24 cellular contexts compared by ENCODE assay signal in the genomic region with DNA sequence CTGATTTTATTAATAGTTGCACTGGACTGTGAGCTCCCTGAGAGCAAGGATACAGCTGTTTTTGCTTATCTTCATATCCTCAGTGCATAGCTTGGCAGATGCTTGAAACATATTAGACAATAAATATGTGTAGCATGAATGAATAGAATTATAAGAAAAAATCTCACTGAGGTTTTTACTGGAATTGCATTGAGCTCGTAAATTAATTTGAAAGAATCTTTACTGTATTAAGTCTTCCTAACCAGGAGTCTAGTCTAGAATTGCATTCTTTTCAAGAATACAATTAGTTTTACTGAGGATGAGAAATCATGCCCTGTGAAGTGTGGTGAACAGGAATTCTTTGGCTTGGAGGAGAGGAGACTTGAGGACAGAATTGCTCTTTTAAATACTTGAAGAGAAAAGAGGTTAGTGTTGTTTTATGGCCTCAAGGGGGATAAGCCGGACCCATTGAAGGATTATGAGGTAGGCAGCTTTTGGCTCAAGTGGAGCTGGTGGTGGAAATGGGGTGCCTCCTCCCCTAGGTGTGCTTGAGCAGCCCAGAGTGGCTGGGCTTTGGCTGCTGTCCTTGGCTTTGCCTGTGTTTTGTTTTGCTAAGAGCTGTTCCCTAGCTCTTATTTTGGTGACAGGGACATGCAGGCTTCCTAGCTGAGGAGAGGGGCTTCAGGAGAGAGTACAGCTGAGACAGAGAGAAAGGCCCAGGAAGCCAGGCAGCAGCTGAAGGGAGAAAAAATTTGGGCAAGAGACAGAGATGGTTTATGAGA. TPM values are rescaled to one million over a fixed set of nuclear protein-coding genes. Genes with fewer than 3 reads are reported as not detected.
DNase-seq lines count a peak whose midpoint lies in the region; ATAC-seq and TF ChIP-seq lines count a peak whose summit lies in the region.
"Had no signal": no experiment of that assay in that cellular context is flagged by ENCODE, and none has a peak within 500 bp of the region (broad histone marks: within the 10 kb centered on the region; RNA-seq: fewer than 3 reads in every experiment).

No MANE protein-coding gene starts in this region.

- no peak overlapping the region for H3K4me2 ChIP-seq in GM23338

- H3K9me3 ChIP-seq in adipocyte (ENCODE audit: control insufficient read depth, low read length) = no peaks in the 10 kb centered on the region

- H3K4me3 ChIP-seq in AG09309 (ENCODE audit: control insufficient read depth, low read depth, low read length) (no peak overlapping the region), GM23338 (no peak overlapping the region), adipocyte (ENCODE audit: low read length) (no peak overlapping the region)

- DNase-seq in AG09309 (ENCODE audit: low read depth) (peak; percentile 49), GM23338 (ENCODE audit: low spot score) (no peak), adipocyte (ENCODE audit: low read depth) (peak; percentile 16), nephron progenitor cell (no peak)
- DNase-seq in activated CD8-positive, alpha-beta memory T cell treated with anti-CD3 and anti-CD28 coated beads, Interleukin-2, amount 50 U/mL, for 48 hours = no peak
- DNase-seq: activated CD4-positive, alpha-beta T cell treated with anti-CD3 and anti-CD28 coated beads for 4 hours; C1 segment of cervical spinal cord; DMS 273 treated with DMSO at 0.1 percent for 48 hours; effector memory CD4-positive, alpha-beta T cell; Kasumi-1; left colon; NCI-H1092 treated with DMSO at 0.1 percent for 48 hours; NCI-H2029 treated with DMSO at 0.1 percent for 48 hours; NCI-H526; stimulated activated CD4-positive, alpha-beta T cell treated with anti-CD3 and anti-CD28 coated beads, Interleukin-4, amount 100 ng/mL, for 24 hours; stimulated activated naive CD8-positive, alpha-beta T cell treated with anti-CD3 and anti-CD28 coated beads, Interleukin-15, amount 100 ng/mL, for 72 hours had no signal

- peak; percentile 76 for ATAC-seq in GM23338
- no peak for ATAC-seq in GM21576 (IDR thresholded peaks at IDR 0.05; ENCODE audit: unreplicated experiment)
- no peak for ATAC-seq in HG02840 (IDR thresholded peaks at IDR 0.05; ENCODE audit: low FRiP score, unreplicated experiment)
- no peak for ATAC-seq in HG03469 (IDR thresholded peaks at IDR 0.05; ENCODE audit: unreplicated experiment)
- ATAC-seq: left colon; Right ventricle myocardium inferior; stimulated activated naive CD8-positive, alpha-beta T cell treated with anti-CD3 and anti-CD28 coated beads, Interleukin-15, amount 100 ng/mL, for 72 hours had no signal

- H3K4me1 Mint-ChIP-seq in GM23338 = peaks cover 23% of the 10 kb centered on the region
- H3K4me1 Mint-ChIP-seq in nephron progenitor cell = peaks cover 26% of the 10 kb centered on the region
- H3K4me1 Mint-ChIP-seq: stimulated activated naive CD8-positive, alpha-beta T cell treated with anti-CD3 and anti-CD28 coated beads, Interleukin-15, amount 100 ng/mL, for 72 hours had no signal

- peaks cover 7% of the 10 kb centered on the region for H3K27me3 Mint-ChIP-seq in GM23338 (ENCODE audit: insufficient read depth, low read depth, poor library complexity)
- H3K27me3 Mint-ChIP-seq in nephron progenitor cell (ENCODE audit: low read depth, poor library complexity) = peaks cover 16% of the 10 kb centered on the region

- H3F3A ChIP-seq in GM23338 (replicated peaks; ENCODE audit: low read depth) = no peaks in the 10 kb centered on the region

- no peaks in the 10 kb centered on the region; the same call in 2 of the 3 replicates for H3K36me3 Mint-ChIP-seq in GM23338 (ENCODE audit: low read depth)
- no peaks in the 10 kb centered on the region for H3K36me3 Mint-ChIP-seq in nephron progenitor cell (ENCODE audit: low read depth)
- H3K36me3 Mint-ChIP-seq: brain had no signal

- H4K20me1 ChIP-seq in GM23338 (replicated peaks; ENCODE audit: insufficient read depth) = no peaks in the 10 kb centered on the region

- H3K27me3 ChIP-seq in GM23338 (ENCODE audit: insufficient read depth) = no peaks in the 10 kb centered on the region
- peaks cover 26% of the 10 kb centered on the region for H3K27me3 ChIP-seq in adipocyte (replicated peaks; ENCODE audit: control insufficient read depth, insufficient read depth, low read length)

- H3K79me2 ChIP-seq in GM23338 (replicated peaks; ENCODE audit: insufficient read depth) = no peaks in the 10 kb centered on the region

- H3K9me3 Mint-ChIP-seq in GM23338 (peaks cover 3% of the 10 kb centered on the region; the same call in 2 of the 3 replicates), nephron progenitor cell (peaks cover 10% of the 10 kb centered on the region)

- H3K9me2 ChIP-seq in GM23338 (ENCODE audit: insufficient read depth) = no peaks in the 10 kb centered on the region

- no peak overlapping the region for H3K4me3 Mint-ChIP-seq in GM23338
- no peak overlapping the region for H3K4me3 Mint-ChIP-seq in nephron progenitor cell
- H3K4me3 Mint-ChIP-seq: stimulated activated naive CD8-positive, alpha-beta T cell treated with anti-CD3 and anti-CD28 coated beads, Interleukin-15, amount 100 ng/mL, for 72 hours had no signal

- no peak overlapping the region for H3K9ac ChIP-seq in adipocyte (ENCODE audit: low read length)

- TF ChIP-seq CTCF in AG09309 (IDR thresholded peaks at IDR 0.05; ENCODE audit: control insufficient read depth, insufficient read depth, low read depth, low read length, missing control alignments) (no peak), GM23338 (conservative IDR thresholded peaks at IDR 0.05; ENCODE audit: low read depth in 2 of 2) (no peak), nephron progenitor cell (IDR thresholded peaks at IDR 0.05) (no peak)

- H3K36me3 ChIP-seq in GM23338 (ENCODE audit: insufficient read depth) (no peaks in the 10 kb centered on the region), adipocyte (ENCODE audit: control insufficient read depth, insufficient read depth, low read length, severe bottlenecking) (no peaks in the 10 kb centered on the region)

- H2AFZ ChIP-seq in GM23338 = no peak overlapping the region; the same call in 1 of the 2 replicates

- H3K27ac Mint-ChIP-seq in GM23338 (0 out of 2 replicates have a peak overlapping the region, but pooled peaks have one; percentile 23), nephron progenitor cell (peak overlapping the region; percentile 93)

- H3K4me1 ChIP-seq in GM23338 (ENCODE audit: insufficient read depth) (peaks cover 17% of the 10 kb centered on the region; the same call in 1 of the 2 replicates), adipocyte (ENCODE audit: control insufficient read depth, insufficient read depth, low read length) (no peaks in the 10 kb centered on the region)

- H3K27ac ChIP-seq in GM23338 (ENCODE audit: low read depth) = no peak overlapping the region

TF ChIP-seq in GM23338, 12 proteins besides CTCF, POLR2A, EP300 and RAD21 (continues in another document):
- TF ChIP-seq JUNB (IDR thresholded peaks at IDR 0.05; ENCODE audit: unreplicated experiment) = no peak
- TF ChIP-seq ZNF114 (CRISPR knock-in tag; IDR thresholded peaks at IDR 0.05) = no peak
- TF ChIP-seq STAT1 (IDR thresholded peaks at IDR 0.05; ENCODE audit: unreplicated experiment) = no peak
- no peak for TF ChIP-seq EZH2phosphoT487 (IDR thresholded peaks at IDR 0.05; ENCODE audit: unreplicated experiment)
- TF ChIP-seq NANOG (IDR thresholded peaks at IDR 0.05; ENCODE audit: borderline replicate concordance) = no peak
- no peak for TF ChIP-seq ZNF331 (CRISPR knock-in tag; IDR thresholded peaks at IDR 0.05; ENCODE audit: low read depth)
- no peak for TF ChIP-seq POLR2AphosphoS5 (IDR thresholded peaks at IDR 0.05; ENCODE audit: low read depth)
- TF ChIP-seq CREB1 (CRISPR knock-in tag; IDR thresholded peaks at IDR 0.05; ENCODE audit: low read depth) = no peak
- TF ChIP-seq, protein P1, sequence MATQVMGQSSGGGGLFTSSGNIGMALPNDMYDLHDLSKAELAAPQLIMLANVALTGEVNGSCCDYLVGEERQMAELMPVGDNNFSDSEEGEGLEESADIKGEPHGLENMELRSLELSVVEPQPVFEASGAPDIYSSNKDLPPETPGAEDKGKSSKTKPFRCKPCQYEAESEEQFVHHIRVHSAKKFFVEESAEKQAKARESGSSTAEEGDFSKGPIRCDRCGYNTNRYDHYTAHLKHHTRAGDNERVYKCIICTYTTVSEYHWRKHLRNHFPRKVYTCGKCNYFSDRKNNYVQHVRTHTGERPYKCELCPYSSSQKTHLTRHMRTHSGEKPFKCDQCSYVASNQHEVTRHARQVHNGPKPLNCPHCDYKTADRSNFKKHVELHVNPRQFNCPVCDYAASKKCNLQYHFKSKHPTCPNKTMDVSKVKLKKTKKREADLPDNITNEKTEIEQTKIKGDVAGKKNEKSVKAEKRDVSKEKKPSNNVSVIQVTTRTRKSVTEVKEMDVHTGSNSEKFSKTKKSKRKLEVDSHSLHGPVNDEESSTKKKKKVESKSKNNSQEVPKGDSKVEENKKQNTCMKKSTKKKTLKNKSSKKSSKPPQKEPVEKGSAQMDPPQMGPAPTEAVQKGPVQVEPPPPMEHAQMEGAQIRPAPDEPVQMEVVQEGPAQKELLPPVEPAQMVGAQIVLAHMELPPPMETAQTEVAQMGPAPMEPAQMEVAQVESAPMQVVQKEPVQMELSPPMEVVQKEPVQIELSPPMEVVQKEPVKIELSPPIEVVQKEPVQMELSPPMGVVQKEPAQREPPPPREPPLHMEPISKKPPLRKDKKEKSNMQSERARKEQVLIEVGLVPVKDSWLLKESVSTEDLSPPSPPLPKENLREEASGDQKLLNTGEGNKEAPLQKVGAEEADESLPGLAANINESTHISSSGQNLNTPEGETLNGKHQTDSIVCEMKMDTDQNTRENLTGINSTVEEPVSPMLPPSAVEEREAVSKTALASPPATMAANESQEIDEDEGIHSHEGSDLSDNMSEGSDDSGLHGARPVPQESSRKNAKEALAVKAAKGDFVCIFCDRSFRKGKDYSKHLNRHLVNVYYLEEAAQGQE (IDR thresholded peaks at IDR 0.05; ENCODE audit: unreplicated experiment) = no peak

RNA-seq across cellular contexts. Expression of gene PLEKHD1, which starts 34.0 kb away (rescaled TPM):
- 0.28 and 0.35 TPM in 2 replicates for total RNA-seq in GM23338 (2014; rRNA removed; shearing (Covaris generic))
- polyA plus RNA-seq in GM23338 (2016; fragmentation: Nextera tagmentation; extraction: Ambion mirVana) = 0.14 and 0.19 TPM in 2 replicates

RNA-seq across cellular contexts. Expression of gene CCDC177, which starts 56.1 kb away (rescaled TPM):
- 0.66 and 1.7 TPM in 2 replicates for total RNA-seq in GM23338 (2014; rRNA removed; shearing (Covaris generic))
- 0.18 and 0.38 TPM in 2 replicates for polyA plus RNA-seq in GM23338 (2016; fragmentation: Nextera tagmentation; extraction: Ambion mirVana)
- total RNA-seq: glomerular endothelial cell, left colon, OCI-LY7, Right ventricle myocardium inferior, ureter had no signal

Comparison
In these comparisons a context has a peak if more than half of its experiments do, and no peak if none do; other contexts are left out.
1. DNase-seq: peak in AG09309 (single experiment) and adipocyte (single experiment); none in GM23338 (single experiment), nephron progenitor cell (single experiment) and activated CD8-positive, alpha-beta memory T cell treated with anti-CD3 and anti-CD28 coated beads, Interleukin-2, amount 50 U/mL, for 48 hours (single experiment).